25 cellular contexts compared by ENCODE assay signal in the genomic region with DNA sequence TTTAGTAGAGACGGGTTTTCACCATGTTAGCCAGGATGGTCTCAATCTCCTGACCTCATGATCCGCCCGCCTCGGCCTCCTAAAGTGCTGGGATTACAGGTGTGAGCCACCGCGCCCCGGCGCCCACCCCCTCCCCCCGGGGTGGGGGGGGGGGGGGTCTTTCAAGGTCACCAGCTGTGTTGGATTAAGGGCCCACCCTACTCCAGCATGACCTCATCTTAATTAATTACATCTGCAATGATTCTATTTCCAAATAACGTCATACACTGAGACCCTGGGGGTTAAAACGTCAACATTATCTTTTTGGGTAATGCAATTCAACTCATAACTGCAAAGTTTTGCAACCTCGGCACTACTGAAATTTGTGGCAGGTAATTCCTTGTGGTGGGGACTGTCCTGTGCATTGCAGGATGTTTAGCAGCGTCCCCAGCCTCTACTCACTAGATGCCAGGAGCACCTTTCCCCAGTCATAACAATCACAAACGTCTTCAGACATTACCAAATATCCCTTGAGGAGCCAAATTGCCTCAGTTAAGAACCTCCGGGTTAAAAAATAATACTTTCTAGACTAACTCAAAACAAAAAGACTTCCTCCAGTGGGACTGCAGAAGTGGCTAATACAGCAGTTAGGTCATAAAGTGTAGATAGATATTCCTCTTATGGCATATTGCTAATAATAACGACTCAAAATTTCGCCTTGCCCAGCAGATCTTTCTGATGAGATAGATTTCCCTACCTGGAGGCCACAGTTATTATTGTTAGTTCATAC.
DNase-seq lines count a peak whose midpoint lies in the region; ATAC-seq and TF ChIP-seq lines count a peak whose summit lies in the region.
"Had no signal": no experiment of that assay in that cellular context is flagged by ENCODE, and none has a peak within 500 bp of the region (broad histone marks: within the 10 kb centered on the region; RNA-seq: fewer than 3 reads in every experiment).

No MANE protein-coding gene starts in this region.

- no peak for TF ChIP-seq POLR2A in gastroesophageal sphincter (IDR thresholded peaks at IDR 0.05)

- H3K9me3 ChIP-seq in Karpas-422 (ENCODE audit: low read length) (no peaks in the 10 kb centered on the region), gastroesophageal sphincter (peaks cover 0 to 19% (median 0%) of the 10 kb centered on the region in 3 donors)
- H3K9me3 ChIP-seq: thyroid gland had no signal

- peaks cover 41% of the 10 kb centered on the region for H3K4me1 Mint-ChIP-seq in nephron
- H3K4me1 Mint-ChIP-seq: activated naive CD8-positive, alpha-beta T cell treated with anti-CD3 and anti-CD28 coated beads, Interleukin-2, amount 10 ng/mL, durations not matched to agents 7 days and 5 days; B cell; central memory CD8-positive, alpha-beta T cell; immature natural killer cell had no signal

- peaks cover 14% of the 10 kb centered on the region for H3K27me3 Mint-ChIP-seq in nephron (ENCODE audit: low read depth)
- H3K27me3 Mint-ChIP-seq: activated naive CD8-positive, alpha-beta T cell treated with anti-CD3 and anti-CD28 coated beads, Interleukin-2, amount 10 ng/mL, durations not matched to agents 7 days and 5 days had no signal

- H3K27ac ChIP-seq in Karpas-422 (ENCODE audit: low read length) (no peak overlapping the region), caudate nucleus (ENCODE audit: low read depth, low read length) (peak overlapping the region; percentile 22), gastroesophageal sphincter (peak overlapping the region in 2 of 4 donors; percentile 5 to 52)
- H3K27ac ChIP-seq: RWPE1, thyroid gland had no signal

- H3K4me1 ChIP-seq in Karpas-422 (ENCODE audit: low read length) (no peaks in the 10 kb centered on the region), gastroesophageal sphincter (peaks cover 0 to 20% (median 11%) of the 10 kb centered on the region in 3 donors)
- H3K4me1 ChIP-seq: HAP-1 had no signal

- in situ Hi-C loops in G401 (cut with HindIII; ENCODE audit: low sequenced_read_pairs), result no loop called here

- no peaks in the 10 kb centered on the region for H4K20me1 ChIP-seq in Karpas-422 (ENCODE audit: insufficient read depth, low read depth, low read length)

- no peaks in the 10 kb centered on the region for H3K9me2 ChIP-seq in Karpas-422 (replicated peaks; ENCODE audit: insufficient read depth, low read length)

- TF ChIP-seq EP300 in gastroesophageal sphincter (IDR thresholded peaks at IDR 0.05), result no peak

- WGBS in gastroesophageal sphincter (ENCODE audit: low coverage in 1 of 2), 2 donors, result 42 to 43% methylated on average over 3 to 7 of the region's 17 CpGs

- peaks cover 3% of the 10 kb centered on the region for H3K9me3 Mint-ChIP-seq in nephron
- H3K9me3 Mint-ChIP-seq: activated naive CD8-positive, alpha-beta T cell treated with anti-CD3 and anti-CD28 coated beads, Interleukin-2, amount 10 ng/mL, durations not matched to agents 7 days and 5 days; CD8-positive, alpha-beta T cell; central memory CD8-positive, alpha-beta T cell; stimulated activated naive CD8-positive, alpha-beta T cell treated with anti-CD3 and anti-CD28 coated beads, Interleukin-15, Interleukin-2, amounts not matched to agents 100 ng/mL and 50 ng/mL, for 24 hours had no signal

- ATAC-seq in gastroesophageal sphincter, result peak; percentile 68
- no peak for ATAC-seq in HG02798 (IDR thresholded peaks at IDR 0.05; ENCODE audit: poor library complexity, unreplicated experiment)
- ATAC-seq in GM21576 (IDR thresholded peaks at IDR 0.05; ENCODE audit: unreplicated experiment), result no peak
- ATAC-seq: CD8-positive, alpha-beta T cell; left colon had no signal

- H3K4me2 ChIP-seq in Karpas-422 (ENCODE audit: low read depth, low read length, poor library complexity, severe bottlenecking), result no peak overlapping the region

- H3K9ac ChIP-seq in Karpas-422 (ENCODE audit: low read length), result no peak overlapping the region

- H3K27me3 ChIP-seq in Karpas-422 (ENCODE audit: low read length) (no peaks in the 10 kb centered on the region), gastroesophageal sphincter (peaks cover 16% of the 10 kb centered on the region)
- H3K27me3 ChIP-seq: thyroid gland had no signal

- TF ChIP-seq CTCF in gastroesophageal sphincter (IDR thresholded peaks at IDR 0.05), result no peak
- no peak for TF ChIP-seq CTCF in nephron (IDR thresholded peaks at IDR 0.05; ENCODE audit: unreplicated experiment in 3 of 3)

- DNase-seq in Karpas-422 (peak; percentile 24), caudate nucleus (lab: John Stamatoyannopoulos, UW) (no peak), NCI-H1417 treated with DMSO at 0.1 percent for 48 hours (lab: John Stamatoyannopoulos, UW) (no peak), G401 (ENCODE audit: low spot score) (no peak)
- DNase-seq: activated CD4-positive, alpha-beta T cell treated with anti-CD3 and anti-CD28 coated beads for 4 hours; activated CD8-positive, alpha-beta memory T cell treated with anti-CD3 and anti-CD28 coated beads for 24 hours; activated effector memory CD4-positive, alpha-beta T cell treated with anti-CD3 and anti-CD28 coated beads, Interleukin-2, amount 50 U/mL, for 16 hours; activated naive CD8-positive, alpha-beta T cell treated with anti-CD3 and anti-CD28 coated beads, Interleukin-2, amount 10 ng/mL, durations not matched to agents 7 days and 5 days; CD8-positive, alpha-beta T cell; immature natural killer cell; left colon; NCI-H345; NCI-H748 treated with DMSO at 0.1 percent for 48 hours; T-helper 2 cell had no signal

- no peaks in the 10 kb centered on the region for H3K79me2 ChIP-seq in Karpas-422 (ENCODE audit: low read length)

- H3K36me3 ChIP-seq in Karpas-422 (ENCODE audit: insufficient read depth, low read length) (no peaks in the 10 kb centered on the region), gastroesophageal sphincter (no peaks in the 10 kb centered on the region)
- H3K36me3 ChIP-seq: HAP-1, thyroid gland had no signal

- H3K4me3 Mint-ChIP-seq in nephron, result no peak overlapping the region
- H3K4me3 Mint-ChIP-seq: activated naive CD8-positive, alpha-beta T cell treated with anti-CD3 and anti-CD28 coated beads, Interleukin-2, amount 10 ng/mL, durations not matched to agents 7 days and 5 days; B cell; CD8-positive, alpha-beta T cell; central memory CD8-positive, alpha-beta T cell; immature natural killer cell; stimulated activated naive CD8-positive, alpha-beta T cell treated with anti-CD3 and anti-CD28 coated beads, Interleukin-15, Interleukin-2, amounts not matched to agents 100 ng/mL and 50 ng/mL, for 24 hours had no signal

- H3K4me3 ChIP-seq in Karpas-422 (ENCODE audit: low read length) (no peak overlapping the region), gastroesophageal sphincter (no peak overlapping the region)
- H3K4me3 ChIP-seq: HAP-1, skin epidermis, thyroid gland had no signal

- no peak overlapping the region for H2AFZ ChIP-seq in Karpas-422 (ENCODE audit: low read length)

- H3K27ac Mint-ChIP-seq in nephron, result peak overlapping the region; percentile 55 to 77 (median 58)
- H3K27ac Mint-ChIP-seq: activated naive CD8-positive, alpha-beta T cell treated with anti-CD3 and anti-CD28 coated beads, Interleukin-2, amount 10 ng/mL, durations not matched to agents 7 days and 5 days; B cell; CD8-positive, alpha-beta T cell; immature natural killer cell; stimulated activated naive CD8-positive, alpha-beta T cell treated with anti-CD3 and anti-CD28 coated beads, Interleukin-15, Interleukin-2, amounts not matched to agents 100 ng/mL and 50 ng/mL, for 24 hours had no signal

- no peaks in the 10 kb centered on the region for H3K36me3 Mint-ChIP-seq in nephron (ENCODE audit: low read depth)
- H3K36me3 Mint-ChIP-seq: activated naive CD8-positive, alpha-beta T cell treated with anti-CD3 and anti-CD28 coated beads, Interleukin-2, amount 10 ng/mL, durations not matched to agents 7 days and 5 days; CD8-positive, alpha-beta T cell; immature natural killer cell had no signal
